In genomic region chr1:36124404-36125128, GRCh38 we compare ENCODE assay signal across 11 cellular contexts. TPM values are rescaled to one million over a fixed set of nuclear protein-coding genes. Genes with fewer than 3 reads are reported as not detected.
DNase-seq lines count a peak whose midpoint lies in the region; ATAC-seq and TF ChIP-seq lines count a peak whose summit lies in the region.
"Had no signal": no experiment of that assay in that cellular context is flagged by ENCODE, and none has a peak within 500 bp of the region (broad histone marks: within the 10 kb centered on the region; RNA-seq: fewer than 3 reads in every experiment).

No MANE protein-coding gene starts in this region.

- peak; percentile 46 for ATAC-seq in stimulated activated naive CD8-positive, alpha-beta T cell treated with anti-CD3 and anti-CD28 coated beads, Interleukin-15, amount 100 ng/mL, for 72 hours
- no peak for ATAC-seq in GM21619 (IDR thresholded peaks at IDR 0.05; ENCODE audit: unreplicated experiment)

- H3K4me3 ChIP-seq in iPS-20b (ENCODE audit: low read length), result peak overlapping the region; percentile 53; the same call in 1 of the 2 replicates
- H3K4me3 ChIP-seq: K562 had no signal

- H3K36me3 Mint-ChIP-seq in HFFc6 (ENCODE audit: low read depth), result no peaks in the 10 kb centered on the region
- no peaks in the 10 kb centered on the region for H3K36me3 Mint-ChIP-seq in activated naive CD8-positive, alpha-beta T cell

- no peaks in the 10 kb centered on the region for H3K4me1 ChIP-seq in iPS-20b (ENCODE audit: insufficient read depth, low read length)

- peak overlapping the region; percentile 40 for H3K4me3 Mint-ChIP-seq in HFFc6
- peak overlapping the region; percentile 75 for H3K4me3 Mint-ChIP-seq in activated naive CD8-positive, alpha-beta T cell
- H3K4me3 Mint-ChIP-seq in stimulated activated naive CD8-positive, alpha-beta T cell treated with anti-CD3 and anti-CD28 coated beads, Interleukin-15, amount 100 ng/mL, for 72 hours, result peak overlapping the region; percentile 47 to 72

- H3K27me3 Mint-ChIP-seq in HFFc6 (ENCODE audit: insufficient read depth), result peaks cover 21% of the 10 kb centered on the region
- peaks cover 12% of the 10 kb centered on the region for H3K27me3 Mint-ChIP-seq in activated naive CD8-positive, alpha-beta T cell
- H3K27me3 Mint-ChIP-seq in stimulated activated naive CD8-positive, alpha-beta T cell treated with anti-CD3 and anti-CD28 coated beads, Interleukin-15, amount 100 ng/mL, for 72 hours, result peaks cover 45% of the 10 kb centered on the region

- no peaks in the 10 kb centered on the region for H3K9me3 ChIP-seq in iPS-20b (ENCODE audit: insufficient read depth, low read depth, low read length)

- H3K9me3 Mint-ChIP-seq in HFFc6, result no peaks in the 10 kb centered on the region
- no peaks in the 10 kb centered on the region for H3K9me3 Mint-ChIP-seq in activated naive CD8-positive, alpha-beta T cell (ENCODE audit: low read depth)
- no peaks in the 10 kb centered on the region for H3K9me3 Mint-ChIP-seq in stimulated activated naive CD8-positive, alpha-beta T cell treated with anti-CD3 and anti-CD28 coated beads, Interleukin-15, amount 100 ng/mL, for 72 hours

- DNase-seq in HFFc6 (no peak), germinal center (ENCODE audit: low spot score) (no peak)
- DNase-seq in stimulated activated naive CD8-positive, alpha-beta T cell treated with anti-CD3 and anti-CD28 coated beads, Interleukin-15, amount 100 ng/mL, for 72 hours, result no peak
- no peak for DNase-seq in stimulated activated CD4-positive, alpha-beta T cell treated with anti-CD3 and anti-CD28 coated beads, Interleukin-4, amount 100 ng/mL, for 24 hours
- DNase-seq: erythroblast, GDM1 had no signal

- TF ChIP-seq CTCF in HFFc6 (IDR thresholded peaks at IDR 0.05), result no peak

- no peak overlapping the region for H3K27ac ChIP-seq in iPS-20b (ENCODE audit: low read length)

- peaks cover 14% of the 10 kb centered on the region for H3K4me1 Mint-ChIP-seq in HFFc6 (ENCODE audit: low read depth)
- H3K4me1 Mint-ChIP-seq in activated naive CD8-positive, alpha-beta T cell (ENCODE audit: low read depth), result peaks cover 29% of the 10 kb centered on the region
- H3K4me1 Mint-ChIP-seq in stimulated activated naive CD8-positive, alpha-beta T cell treated with anti-CD3 and anti-CD28 coated beads, Interleukin-15, amount 100 ng/mL, for 72 hours, result peaks cover 46% of the 10 kb centered on the region

- H3K27ac Mint-ChIP-seq in HFFc6, result no peak overlapping the region
- peak overlapping the region; percentile 22 for H3K27ac Mint-ChIP-seq in activated naive CD8-positive, alpha-beta T cell
- H3K27ac Mint-ChIP-seq in stimulated activated naive CD8-positive, alpha-beta T cell treated with anti-CD3 and anti-CD28 coated beads, Interleukin-15, amount 100 ng/mL, for 72 hours, result no peak overlapping the region

- H3K27me3 ChIP-seq in iPS-20b (ENCODE audit: insufficient read depth, low read length), result peaks cover 49% of the 10 kb centered on the region

- H3K9ac ChIP-seq in iPS-20b (ENCODE audit: low read depth, low read length), result no peak overlapping the region

- H3K36me3 ChIP-seq in iPS-20b (ENCODE audit: insufficient read depth, low read depth, low read length), result no peaks in the 10 kb centered on the region

RNA-seq across cellular contexts. Expression of gene COL8A2, which starts 0.5 kb away (rescaled TPM):
- total RNA-seq in HFFc6 (2021; fragmentation: NEBNext Ultra II Directional; extraction: Animal tissue kit (Norgen Biotek cat#: 25700)), result 1 to 10 TPM; 1.9 to 6.4 (median 2.4) TPM

RNA-seq across cellular contexts. Expression of gene TRAPPC3, which starts 24.7 kb away (rescaled TPM):
- 10 to 100 TPM; 76.6 to 93.4 (median 78.6) TPM for total RNA-seq in HFFc6 (2021; fragmentation: NEBNext Ultra II Directional; extraction: Animal tissue kit (Norgen Biotek cat#: 25700))

RNA-seq across cellular contexts. Expression of gene MAP7D1, which starts 31.4 kb away (rescaled TPM):
- 100 to 1,000 TPM; 202 to 234 (median 210) TPM for total RNA-seq in HFFc6 (2021; fragmentation: NEBNext Ultra II Directional; extraction: Animal tissue kit (Norgen Biotek cat#: 25700))

RNA-seq across cellular contexts. Expression of gene ADPRS, which starts 35.9 kb away (rescaled TPM):
- 10 to 100 TPM; 24.4 to 30.9 (median 27.0) TPM for total RNA-seq in HFFc6 (2021; fragmentation: NEBNext Ultra II Directional; extraction: Animal tissue kit (Norgen Biotek cat#: 25700))

RNA-seq across cellular contexts. Expression of gene TEKT2, which starts 40.7 kb away (rescaled TPM):
- total RNA-seq in HFFc6 (2021; fragmentation: NEBNext Ultra II Directional; extraction: Animal tissue kit (Norgen Biotek cat#: 25700)), result not detected
- total RNA-seq: NCI-H460 had no signal
